Comparison of ENCODE assay signal across 8 cellular contexts in the genomic region with DNA sequence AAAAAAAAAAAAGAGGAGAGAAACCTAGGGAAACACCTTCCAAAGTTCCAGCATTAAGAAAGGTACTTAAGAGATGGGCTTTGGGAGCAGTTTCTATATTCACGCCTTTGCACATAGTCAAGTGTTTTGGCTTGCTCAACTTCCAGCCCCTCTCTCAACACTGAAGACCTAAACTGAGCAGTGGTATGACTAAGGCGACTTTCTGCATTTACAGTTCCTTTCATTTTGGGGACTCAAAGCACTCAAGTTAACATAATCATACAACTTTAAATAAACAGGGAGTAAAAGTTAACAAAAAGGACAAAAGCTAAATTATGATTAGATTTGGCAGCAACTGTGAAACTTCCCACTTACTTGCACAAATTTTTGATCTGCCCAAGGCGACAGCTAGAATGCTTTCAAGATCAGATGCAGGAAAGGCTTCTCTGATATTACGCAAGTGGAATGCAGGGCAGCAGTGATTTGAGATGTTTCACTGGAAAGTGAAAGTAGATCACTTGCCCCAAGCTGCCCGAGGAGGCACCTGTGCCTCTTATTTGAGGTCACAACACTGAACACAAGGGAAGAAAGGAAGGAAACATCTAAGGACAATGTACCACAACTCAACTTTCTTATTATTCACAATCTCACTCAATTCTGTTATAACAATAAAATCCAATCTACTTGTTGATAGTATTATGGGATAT.
DNase-seq lines count a peak whose midpoint lies in the region; ATAC-seq and TF ChIP-seq lines count a peak whose summit lies in the region.

No MANE protein-coding gene starts in this region.

- no peaks in the 10 kb centered on the region for H3K36me3 Mint-ChIP-seq in activated T-helper 2 cell treated with anti-CD3 and anti-CD28 coated beads, Interferon-gamma antibody, Interleukin-2, Interleukin-4, amounts not matched to agents 10 μg/mL and 5 μg/mL and 100 μg/mL, durations not matched to agents 14 hours and 24 hours and 36 hours (ENCODE audit: low read depth)

- H3K9me3 ChIP-seq in RWPE2 (ENCODE audit: severe bottlenecking), result no peaks in the 10 kb centered on the region
- H3K9me3 ChIP-seq in transverse colon, result no peaks in the 10 kb centered on the region

- H3K9me3 Mint-ChIP-seq in activated T-helper 2 cell treated with anti-CD3 and anti-CD28 coated beads, Interferon-gamma antibody, Interleukin-2, Interleukin-4, amounts not matched to agents 10 μg/mL and 5 μg/mL and 100 μg/mL, durations not matched to agents 14 hours and 24 hours and 36 hours, result no peaks in the 10 kb centered on the region

- in situ Hi-C loops in transverse colon (cut with MboI; ENCODE audit: low pct_ligation_motif_present in 1 of 4, low pct_unique_long_range_greater_than_20kb in 1 of 4, low sequenced_read_pairs in 3 of 4), result loop anchor here (5.0 to 25.0 kb wide), 5 partner anchors 290 to 778 kb away; no protein-coding TSS in a partner anchor

- H3K4me3 Mint-ChIP-seq in activated T-helper 2 cell treated with anti-CD3 and anti-CD28 coated beads, Interferon-gamma antibody, Interleukin-2, Interleukin-4, amounts not matched to agents 10 μg/mL and 5 μg/mL and 100 μg/mL, durations not matched to agents 14 hours and 24 hours and 36 hours (ENCODE audit: low read depth), result no peak overlapping the region

- H3K4me3 ChIP-seq in RWPE2 (ENCODE audit: severe bottlenecking) (no peak overlapping the region), fibroblast of mammary gland (ENCODE audit: control insufficient read depth, low read depth, low read length) (no peak overlapping the region), transverse colon (no peak overlapping the region)

- TF ChIP-seq POLR2A in transverse colon (IDR thresholded peaks at IDR 0.05), result no peak

- H3K27ac Mint-ChIP-seq in activated T-helper 2 cell treated with anti-CD3 and anti-CD28 coated beads, Interferon-gamma antibody, Interleukin-2, Interleukin-4, amounts not matched to agents 10 μg/mL and 5 μg/mL and 100 μg/mL, durations not matched to agents 14 hours and 24 hours and 36 hours, result no peak overlapping the region

- H3K4me1 ChIP-seq in RWPE2 (ENCODE audit: insufficient read depth, poor library complexity, severe bottlenecking) (no peaks in the 10 kb centered on the region), transverse colon (peaks cover 0 to 18% (median 0%) of the 10 kb centered on the region in 4 donors)

- H3K4me1 Mint-ChIP-seq in activated T-helper 2 cell treated with anti-CD3 and anti-CD28 coated beads, Interferon-gamma antibody, Interleukin-2, Interleukin-4, amounts not matched to agents 10 μg/mL and 5 μg/mL and 100 μg/mL, durations not matched to agents 14 hours and 24 hours and 36 hours (ENCODE audit: low read depth), result peaks cover 13% of the 10 kb centered on the region

- H3K27ac ChIP-seq in RWPE2 (ENCODE audit: poor library complexity, severe bottlenecking) (no peak overlapping the region), transverse colon (no peak overlapping the region)

- WGBS in transverse colon (ENCODE audit: low coverage in 1 of 2), 2 donors, result 39 to 52% methylated on average over 5 of the region's 5 CpGs

- DNase-seq in activated T-cell treated with anti-CD3 and anti-CD28 coated beads for 1 hour (ENCODE audit: low read depth), result peak; percentile 4
- DNase-seq in activated T-cell treated with anti-CD3 and anti-CD28 coated beads, Interleukin-2, amount 50 U/mL, for 48 hours, result no peak
- DNase-seq in RWPE2 (ENCODE audit: low spot score), result no peak
- DNase-seq in fibroblast of mammary gland (ENCODE audit: low read depth), result peak; percentile 23
- DNase-seq in transverse colon, result peak; percentile 26
- no peak for DNase-seq in activated T-helper 2 cell treated with anti-CD3 and anti-CD28 coated beads, Interferon-gamma antibody, Interleukin-2, Interleukin-4, amounts not matched to agents 10 μg/mL and 5 μg/mL and 100 μg/mL, durations not matched to agents 14 hours and 24 hours and 36 hours (ENCODE audit: low spot score)
- no peak for DNase-seq in NCI-H345 treated with DMSO at 0.1 percent for 48 hours (lab: John Stamatoyannopoulos, UW; ENCODE audit: unreplicated experiment)

- no peak for TF ChIP-seq EP300 in transverse colon (IDR thresholded peaks at IDR 0.05; ENCODE audit: low read depth)

- intact Hi-C loops in transverse colon (cut with DNase I; ENCODE audit: low total_unique reads), result loop anchor here (5.0 to 10.0 kb wide), 3 partner anchors 280 to 1073 kb away; no protein-coding TSS in a partner anchor
- intact Hi-C loops in activated T-helper 2 cell treated with anti-CD3 and anti-CD28 coated beads, Interferon-gamma antibody, Interleukin-2, Interleukin-4, amounts not matched to agents 10 μg/mL and 5 μg/mL and 100 μg/mL, durations not matched to agents 14 hours and 24 hours and 36 hours (cut with micrococcal nuclease), result loop anchor here (5.0 to 10.0 kb wide), 2 partner anchors 388 to 460 kb away; partner anchors contain the start of genes CBX3 and HNRNPA2B1

- H3K36me3 ChIP-seq in RWPE2 (ENCODE audit: low read depth), result no peaks in the 10 kb centered on the region
- no peaks in the 10 kb centered on the region for H3K36me3 ChIP-seq in transverse colon

- ATAC-seq in RWPE2 (ENCODE audit: low read depth) (peak; percentile 40; the same call in 1 of the 3 replicates), GM18520 (IDR thresholded peaks at IDR 0.05; ENCODE audit: unreplicated experiment) (no peak)

- TF ChIP-seq CTCF in RWPE2 (IDR thresholded peaks at IDR 0.05; ENCODE audit: poor library complexity, severe bottlenecking) (no peak), fibroblast of mammary gland (conservative IDR thresholded peaks at IDR 0.05; ENCODE audit: control insufficient read depth, insufficient read depth, low read depth, low read length) (no peak), transverse colon (IDR thresholded peaks at IDR 0.05) (no peak)

- peaks cover 43% of the 10 kb centered on the region for H3K27me3 Mint-ChIP-seq in activated T-helper 2 cell treated with anti-CD3 and anti-CD28 coated beads, Interferon-gamma antibody, Interleukin-2, Interleukin-4, amounts not matched to agents 10 μg/mL and 5 μg/mL and 100 μg/mL, durations not matched to agents 14 hours and 24 hours and 36 hours (ENCODE audit: low read depth)

- H3K27me3 ChIP-seq in RWPE2 (ENCODE audit: insufficient read depth, poor library complexity, severe bottlenecking) (no peaks in the 10 kb centered on the region), transverse colon (no peaks in the 10 kb centered on the region)

Comparison
In these comparisons a context has a peak if more than half of its experiments do, and no peak if none do; other contexts are left out.
1. DNase-seq: peak in activated T-cell treated with anti-CD3 and anti-CD28 coated beads for 1 hour (single experiment), fibroblast of mammary gland (single experiment) and transverse colon (single experiment); none in activated T-cell treated with anti-CD3 and anti-CD28 coated beads, Interleukin-2, amount 50 U/mL, for 48 hours (0 of 2), RWPE2 (single experiment), activated T-helper 2 cell treated with anti-CD3 and anti-CD28 coated beads, Interferon-gamma antibody, Interleukin-2, Interleukin-4, amounts not matched to agents 10 μg/mL and 5 μg/mL and 100 μg/mL, durations not matched to agents 14 hours and 24 hours and 36 hours (single experiment) and NCI-H345 treated with DMSO at 0.1 percent for 48 hours (single experiment).